Comparison of ENCODE assay signal across 13 cellular contexts in the genomic region with DNA sequence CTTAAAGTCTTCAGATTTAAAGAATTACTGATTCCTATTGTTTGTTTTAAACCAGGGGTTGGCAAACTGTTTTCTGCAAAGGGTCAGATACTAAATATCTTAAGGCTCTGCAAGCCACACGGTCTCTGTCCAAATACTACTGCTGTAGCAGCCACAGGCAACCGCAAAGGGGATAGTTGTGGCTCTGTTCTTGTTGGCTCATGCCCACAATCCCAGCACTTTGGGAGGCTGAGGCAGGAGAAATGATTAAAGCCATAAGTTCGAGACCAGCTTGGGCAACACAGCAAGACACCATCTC. TPM values are rescaled to one million over a fixed set of nuclear protein-coding genes. Genes with fewer than 3 reads are reported as not detected.
DNase-seq lines count a peak whose midpoint lies in the region; ATAC-seq and TF ChIP-seq lines count a peak whose summit lies in the region.
"Had no signal": no experiment of that assay in that cellular context is flagged by ENCODE, and none has a peak within 500 bp of the region (broad histone marks: within the 10 kb centered on the region; RNA-seq: fewer than 3 reads in every experiment).

No MANE protein-coding gene starts in this region.

- H3K27ac ChIP-seq in Karpas-422 (ENCODE audit: low read length) (no peak overlapping the region), coronary artery (peak overlapping the region; percentile 29 to 75), gastrocnemius medialis (peak overlapping the region in 3 of 4 donors; percentile 4 to 51 (median 50)), WERI-Rb-1 (no peak overlapping the region)
- H3K27ac ChIP-seq: PC-9 had no signal

- H3K4me3 ChIP-seq in Karpas-422 (ENCODE audit: low read length) (no peak overlapping the region), coronary artery (no peak overlapping the region), gastrocnemius medialis (no peak overlapping the region), WERI-Rb-1 (ENCODE audit: low read depth, low read length) (no peak overlapping the region)
- H3K4me3 ChIP-seq: lung, PC-9 had no signal

- no peak overlapping the region for H3K9ac ChIP-seq in Karpas-422 (ENCODE audit: low read length)

- H3K27ac Mint-ChIP-seq in activated naive CD4-positive, alpha-beta T cell treated with anti-CD3 and anti-CD28 coated beads, Interleukin-2, amount 10 ng/mL, durations not matched to agents 7 days and 5 days = peak overlapping the region; percentile 52

- TF ChIP-seq CTCF in coronary artery (IDR thresholded peaks at IDR 0.05) (no peak), gastrocnemius medialis (IDR thresholded peaks at IDR 0.05 in 4 of 5, conservative IDR thresholded peaks at IDR 0.05 in 1 of 5) (no peak), WERI-Rb-1 (IDR thresholded peaks at IDR 0.05; ENCODE audit: low read depth, low read length) (no peak)

- H3K4me1 Mint-ChIP-seq in activated naive CD4-positive, alpha-beta T cell treated with anti-CD3 and anti-CD28 coated beads, Interleukin-2, amount 10 ng/mL, durations not matched to agents 7 days and 5 days = peaks cover 90% of the 10 kb centered on the region

- H3K9me2 ChIP-seq in Karpas-422 (replicated peaks; ENCODE audit: insufficient read depth, low read length) = no peaks in the 10 kb centered on the region

- H3K27me3 Mint-ChIP-seq in activated naive CD4-positive, alpha-beta T cell treated with anti-CD3 and anti-CD28 coated beads, Interleukin-2, amount 10 ng/mL, durations not matched to agents 7 days and 5 days = no peaks in the 10 kb centered on the region

- in situ Hi-C loops in gastrocnemius medialis (cut with MboI; ENCODE audit: low sequenced_read_pairs in 4 of 4) = no loop called here

- H4K20me1 ChIP-seq in Karpas-422 (ENCODE audit: insufficient read depth, low read depth, low read length) = peaks cover 60% of the 10 kb centered on the region

- no peaks in the 10 kb centered on the region for H3K9me3 Mint-ChIP-seq in activated naive CD4-positive, alpha-beta T cell treated with anti-CD3 and anti-CD28 coated beads, Interleukin-2, amount 10 ng/mL, durations not matched to agents 7 days and 5 days

- H3K79me2 ChIP-seq in Karpas-422 (ENCODE audit: low read length) = peaks cover 99% of the 10 kb centered on the region

- peak overlapping the region; percentile 13 for H3K4me2 ChIP-seq in Karpas-422 (ENCODE audit: low read depth, low read length, poor library complexity, severe bottlenecking)
- H3K4me2 ChIP-seq: PC-9 had no signal

- TF ChIP-seq POLR2A in gastrocnemius medialis (IDR thresholded peaks at IDR 0.05) = no peak

- intact Hi-C loops in gastrocnemius medialis (cut with DNase I; ENCODE audit: low total_unique reads) = no loop called here

- ATAC-seq in gastrocnemius medialis = no peak
- no peak for ATAC-seq in GM21529 (IDR thresholded peaks at IDR 0.05; ENCODE audit: unreplicated experiment)

- CTCF ChIA-PET in activated naive CD4-positive, alpha-beta T cell treated with anti-CD3 and anti-CD28 coated beads, Interleukin-2, amount 10 ng/mL, durations not matched to agents 7 days and 5 days (lab: Charles Lee) = no interaction called here

- peaks cover 36% of the 10 kb centered on the region for H3K36me3 Mint-ChIP-seq in activated naive CD4-positive, alpha-beta T cell treated with anti-CD3 and anti-CD28 coated beads, Interleukin-2, amount 10 ng/mL, durations not matched to agents 7 days and 5 days

- no peak overlapping the region for H3K4me3 Mint-ChIP-seq in activated naive CD4-positive, alpha-beta T cell treated with anti-CD3 and anti-CD28 coated beads, Interleukin-2, amount 10 ng/mL, durations not matched to agents 7 days and 5 days

- H3K27me3 ChIP-seq in Karpas-422 (ENCODE audit: low read length) = no peaks in the 10 kb centered on the region
- no peaks in the 10 kb centered on the region for H3K27me3 ChIP-seq in gastrocnemius medialis
- no peaks in the 10 kb centered on the region for H3K27me3 ChIP-seq in WERI-Rb-1 (ENCODE audit: insufficient read depth, low read depth, severe bottlenecking)

- H3K36me3 ChIP-seq in Karpas-422 (ENCODE audit: insufficient read depth, low read length) (peaks cover 6% of the 10 kb centered on the region; the same call in 1 of the 2 replicates), gastrocnemius medialis (no peaks in the 10 kb centered on the region), WERI-Rb-1 (peaks cover 18% of the 10 kb centered on the region)

- peaks cover 68% of the 10 kb centered on the region for H3K4me1 ChIP-seq in Karpas-422 (ENCODE audit: low read length)
- H3K4me1 ChIP-seq in gastrocnemius medialis = peaks cover 71 to 84% of the 10 kb centered on the region in 2 donors

- no peak for DNase-seq in activated naive CD4-positive, alpha-beta T cell treated with anti-CD3 and anti-CD28 coated beads, Interleukin-2, amount 10 ng/mL, durations not matched to agents 7 days and 5 days
- DNase-seq in activated naive CD4-positive, alpha-beta T cell treated with anti-CD3 and anti-CD28 coated beads, Interleukin-2, amount 50 U/mL, for 16 hours = no peak
- DNase-seq in Karpas-422 = no peak
- DNase-seq in coronary artery (ENCODE audit: low spot score) = no peak
- no peak for DNase-seq in gastrocnemius medialis
- no peak for DNase-seq in WERI-Rb-1
- no peak for DNase-seq in HCEC 1CT
- DNase-seq: NCI-H2171 treated with DMSO at 0.1 percent for 48 hours; PC-9; stimulated activated CD4-positive, alpha-beta T cell treated with anti-CD3 and anti-CD28 coated beads, Interleukin-2, amount 100 ng/mL, for 48 hours; stimulated activated naive CD4-positive, alpha-beta T cell had no signal

- H3K9me3 ChIP-seq in Karpas-422 (ENCODE audit: low read length) (no peaks in the 10 kb centered on the region), gastrocnemius medialis (no peaks in the 10 kb centered on the region), WERI-Rb-1 (ENCODE audit: severe bottlenecking) (no peaks in the 10 kb centered on the region)

- H2AFZ ChIP-seq in Karpas-422 (ENCODE audit: low read length) = no peak overlapping the region
- H2AFZ ChIP-seq: PC-9 had no signal

RNA-seq across cellular contexts. Expression of a gene that starts 22.4 kb away (rescaled TPM):
- total RNA-seq in Karpas-422 (2014; rRNA removed; shearing (Covaris generic); ENCODE audit: low replicate concordance) = 34.0 and 44.8 TPM in 2 replicates
- 10 to 100 TPM; 37.4 to 74.3 (median 61.3) TPM for total RNA-seq in gastrocnemius medialis

RNA-seq across cellular contexts. Expression of a gene that starts 41.5 kb away (rescaled TPM):
- total RNA-seq in Karpas-422 (2014; rRNA removed; shearing (Covaris generic); ENCODE audit: low replicate concordance) = 3.8 and 17.8 TPM in 2 replicates
- total RNA-seq in gastrocnemius medialis = 1 to 10 TPM; 1.2 to 2.4 (median 2.0) TPM

RNA-seq across cellular contexts. Expression of a gene that starts 50.9 kb away (rescaled TPM):
- total RNA-seq in Karpas-422 (2014; rRNA removed; shearing (Covaris generic); ENCODE audit: low replicate concordance) = 8.9 and 19.8 TPM in 2 replicates
- total RNA-seq in gastrocnemius medialis = 1 to 10 TPM in 3 of 4 donors, under 1 TPM in 1; 0.46 to 3.0 (median 2.1) TPM

RNA-seq across cellular contexts. Expression of a gene that starts 52.0 kb away (rescaled TPM):
- 217 and 384 TPM in 2 replicates for total RNA-seq in Karpas-422 (2014; rRNA removed; shearing (Covaris generic); ENCODE audit: low replicate concordance)
- total RNA-seq in gastrocnemius medialis = 100 to 1,000 TPM; 190 to 349 (median 221) TPM

Comparison
In these comparisons a context has a peak if more than half of its experiments do, and no peak if none do; other contexts are left out.
1. H3K27ac ChIP-seq: peak in coronary artery (2 of 2) and gastrocnemius medialis (3 of 4); none in Karpas-422 (single experiment) and WERI-Rb-1 (single experiment).